In the genomic region with DNA sequence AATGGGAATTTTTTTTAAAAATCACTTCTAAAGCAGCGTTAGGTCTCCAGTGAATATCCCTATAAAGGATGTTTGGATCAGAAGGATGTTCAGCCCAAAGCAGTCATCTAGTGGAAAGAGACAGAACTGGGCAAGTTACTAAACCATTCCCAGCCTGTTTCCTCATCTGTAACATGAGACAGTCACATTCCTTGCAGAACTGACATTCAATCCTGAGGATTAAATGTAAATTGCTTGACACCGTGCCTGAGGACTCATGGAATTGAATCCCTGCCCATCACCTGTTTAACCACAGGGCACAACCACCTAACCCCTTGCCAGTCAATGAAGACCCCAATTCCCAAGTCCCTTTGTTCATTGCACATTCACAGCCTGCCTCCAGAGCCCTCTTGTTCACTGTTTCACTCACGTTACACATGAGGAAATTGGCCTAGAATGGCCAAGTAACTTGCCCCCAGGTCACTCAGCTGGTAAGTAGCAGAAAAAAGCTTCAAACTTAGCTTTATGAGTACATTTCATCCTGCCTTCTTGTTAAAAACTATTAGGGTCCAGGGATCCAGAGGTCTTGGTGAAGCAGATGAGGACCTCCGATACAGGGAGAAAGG, we compare ENCODE assay signal across 9 cellular contexts. TPM values are rescaled to one million over a fixed set of nuclear protein-coding genes. Genes with fewer than 3 reads are reported as not detected.
A peak's percentile ranks its signal among the peaks of the same experiment; 100 is the strongest.
DNase-seq lines count a peak whose midpoint lies in the region; ATAC-seq and TF ChIP-seq lines count a peak whose summit lies in the region.
"Had no signal": no experiment of that assay in that cellular context is flagged by ENCODE, and none has a peak within 500 bp of the region (broad histone marks: within the 10 kb centered on the region; RNA-seq: fewer than 3 reads in every experiment).

No MANE protein-coding gene starts in this region.

- H3K36me3 Mint-ChIP-seq in MCF 10A (ENCODE audit: insufficient read depth, unreplicated experiment), result peaks cover 6% of the 10 kb centered on the region

- H3K4me3 ChIP-seq in mesenchymal stem cell (ENCODE audit: insufficient read depth in 1 of 2, low read depth in 1 of 2, low read length in 2 of 2), result no peak overlapping the region

- ATAC-seq in GM18502 (IDR thresholded peaks at IDR 0.05; ENCODE audit: poor library complexity, unreplicated experiment) (no peak), GM21576 (IDR thresholded peaks at IDR 0.05; ENCODE audit: unreplicated experiment) (no peak)

- peak overlapping the region; percentile 31 for H3K9ac ChIP-seq in mesenchymal stem cell (ENCODE audit: low read length)

- no peak overlapping the region for H4K8ac ChIP-seq in mesenchymal stem cell (ENCODE audit: low read length)

- H3K4me2 ChIP-seq in mesenchymal stem cell (ENCODE audit: low read length, poor library complexity, severe bottlenecking), result peak overlapping the region; percentile 13

- DNase-seq in AG20443 (ENCODE audit: low spot score) (peak; percentile 77), HPDE6-E6E7 (ENCODE audit: extremely low spot score) (peak; percentile 71), MCF 10A (ENCODE audit: unreplicated experiment) (peak; percentile 85), mesenchymal stem cell (peak; percentile 68), nucleus accumbens (lab: John Stamatoyannopoulos, UW) (no peak), UCSD-AML1 (lab: John Stamatoyannopoulos, UW; ENCODE audit: unreplicated experiment) (no peak)
- DNase-seq: activated naive CD4-positive, alpha-beta T cell treated with anti-CD3 and anti-CD28 coated beads for 36 hours had no signal

- WGBS in mesenchymal stem cell, result 78% methylated on average over 4 of the region's 4 CpGs

- no TSS peak for BruUV-seq in MCF 10A (replicated peaks; lab: Mats Ljungman, UMichigan)

- CTCF ChIA-PET in MCF 10A (lab: Yijun Ruan, JAX), result interaction anchor here (0.5 to 4.0 kb wide), 12 partner anchors 10 to 287 kb away, joined by 3 to 19 read pairs (median 4); no protein-coding TSS in a partner anchor

- H3K14ac ChIP-seq in mesenchymal stem cell (ENCODE audit: low read length in 2 of 2), result no peak overlapping the region

- peaks cover 22% of the 10 kb centered on the region for H3K4me1 Mint-ChIP-seq in MCF 10A (ENCODE audit: insufficient read depth, unreplicated experiment)

- H3K36me3 ChIP-seq in mesenchymal stem cell (ENCODE audit: control insufficient read depth in 1 of 2, insufficient read depth in 2 of 2, low read depth in 1 of 2, low read length in 2 of 2), result peaks cover 0 to 10% of the 10 kb centered on the region in 2 experiments

- no peak overlapping the region for H2BK120ac ChIP-seq in mesenchymal stem cell (ENCODE audit: low read depth, low read length)

- no peaks in the 10 kb centered on the region for H3K9me3 Mint-ChIP-seq in MCF 10A (ENCODE audit: unreplicated experiment)
- H3K9me3 Mint-ChIP-seq: activated naive CD4-positive, alpha-beta T cell treated with anti-CD3 and anti-CD28 coated beads for 36 hours had no signal

- H2BK15ac ChIP-seq in mesenchymal stem cell (ENCODE audit: low read depth, poor library complexity, severe bottlenecking), result no peak overlapping the region

- no peak overlapping the region for H3K18ac ChIP-seq in mesenchymal stem cell (ENCODE audit: low read depth in 1 of 2, low read length in 2 of 2)

- no peak overlapping the region for H3K23ac ChIP-seq in mesenchymal stem cell (ENCODE audit: low read length in 2 of 2)

- H4K91ac ChIP-seq in mesenchymal stem cell (ENCODE audit: low read length), result no peak overlapping the region

- H3K27ac Mint-ChIP-seq in MCF 10A (ENCODE audit: low read depth, unreplicated experiment), result peak overlapping the region; percentile 32
- H3K27ac Mint-ChIP-seq: activated naive CD4-positive, alpha-beta T cell treated with anti-CD3 and anti-CD28 coated beads for 36 hours had no signal

- no peaks in the 10 kb centered on the region for H3K27me3 Mint-ChIP-seq in MCF 10A (ENCODE audit: insufficient read depth, unreplicated experiment)

- H3K4me1 ChIP-seq in mesenchymal stem cell (ENCODE audit: control insufficient read depth, insufficient read depth, low read depth, low read length), result peaks cover 11% of the 10 kb centered on the region

- H3K4ac ChIP-seq in mesenchymal stem cell (ENCODE audit: low read depth in 1 of 2, low read length in 2 of 2), result no peak overlapping the region

- TF ChIP-seq CTCF in MCF 10A (IDR thresholded peaks at IDR 0.05; ENCODE audit: unreplicated experiment), result no peak

- intact Hi-C loops in MCF 10A (cut with micrococcal nuclease), result no loop called here

- H2BK5ac ChIP-seq in mesenchymal stem cell (ENCODE audit: low read depth, low read length, poor library complexity, severe bottlenecking), result peak overlapping the region; percentile 89

- no peak overlapping the region for H2BK12ac ChIP-seq in mesenchymal stem cell (ENCODE audit: low read length in 2 of 2)

- peak overlapping the region; percentile 94 for H3K27ac ChIP-seq in mesenchymal stem cell (ENCODE audit: low read length, poor library complexity, severe bottlenecking)

- POLR2A ChIA-PET in MCF 10A (lab: Yijun Ruan, JAX), result interaction anchor here (0.7 to 3.7 kb wide), 8 partner anchors 10 to 173 kb away, joined by 3 to 23 read pairs (median 4); no protein-coding TSS in a partner anchor

- no peaks in the 10 kb centered on the region for H3K9me3 ChIP-seq in mesenchymal stem cell (ENCODE audit: control insufficient read depth, low read length)

- H3K27me3 ChIP-seq in mesenchymal stem cell (ENCODE audit: control insufficient read depth in 1 of 2, insufficient read depth in 1 of 2, low read length in 2 of 2), result peaks cover 0 to 13% of the 10 kb centered on the region in 2 experiments

- no peaks in the 10 kb centered on the region for H3K79me1 ChIP-seq in mesenchymal stem cell (replicated peaks; ENCODE audit: low read length, poor library complexity, severe bottlenecking)

- peak overlapping the region; percentile 82 for H2AK5ac ChIP-seq in mesenchymal stem cell (ENCODE audit: low read length, severe bottlenecking)

- H3K4me3 Mint-ChIP-seq in MCF 10A (ENCODE audit: unreplicated experiment), result no peak overlapping the region
- H3K4me3 Mint-ChIP-seq: activated naive CD4-positive, alpha-beta T cell treated with anti-CD3 and anti-CD28 coated beads for 36 hours had no signal

- no peak overlapping the region for H2AFZ ChIP-seq in mesenchymal stem cell (ENCODE audit: low read depth, low read length)

RNA-seq across cellular contexts. Expression of a gene that starts 1.4 kb away (rescaled TPM):
- not detected in 2 replicates for total RNA-seq in MCF 10A (2022)
- polyA plus RNA-seq in mesenchymal stem cell (2013, experiment 1 of 2), result not detected
- polyA plus RNA-seq in mesenchymal stem cell (2013, experiment 2 of 2), result not detected
- total RNA-seq: activated naive CD4-positive, alpha-beta T cell treated with anti-CD3 and anti-CD28 coated beads for 36 hours had no signal

RNA-seq across cellular contexts. Expression of a gene that starts 14.5 kb away (rescaled TPM):
- 2.1 and 4.8 TPM in 2 replicates for total RNA-seq in MCF 10A (2022)
- 1.8 TPM for polyA plus RNA-seq in mesenchymal stem cell (2013, experiment 1 of 2)
- 1.5 TPM for polyA plus RNA-seq in mesenchymal stem cell (2013, experiment 2 of 2)

RNA-seq across cellular contexts. Expression of a gene that starts 23.8 kb away (rescaled TPM):
- total RNA-seq in MCF 10A (2022), result 4.3 and 5.7 TPM in 2 replicates
- 115 TPM for polyA plus RNA-seq in mesenchymal stem cell (2013, experiment 1 of 2)
- 117 TPM for polyA plus RNA-seq in mesenchymal stem cell (2013, experiment 2 of 2)

RNA-seq across cellular contexts. Expression of a gene that starts 28.3 kb away (rescaled TPM):
- 41.3 and 57.8 TPM in 2 replicates for total RNA-seq in MCF 10A (2022)
- polyA plus RNA-seq in mesenchymal stem cell (2013, experiment 1 of 2), result 47.1 TPM
- polyA plus RNA-seq in mesenchymal stem cell (2013, experiment 2 of 2), result 49.9 TPM

RNA-seq across cellular contexts. Expression of a gene that starts 30.8 kb away (rescaled TPM):
- total RNA-seq in MCF 10A (2022), result 31.2 and 38.2 TPM in 2 replicates
- 12.5 TPM for polyA plus RNA-seq in mesenchymal stem cell (2013, experiment 1 of 2)
- 12.8 TPM for polyA plus RNA-seq in mesenchymal stem cell (2013, experiment 2 of 2)

Comparison
In these comparisons a context has a peak if more than half of its experiments do, and no peak if none do; other contexts are left out.
1. DNase-seq: peak in AG20443 (single experiment), HPDE6-E6E7 (single experiment), MCF 10A (single experiment) and mesenchymal stem cell (single experiment); none in nucleus accumbens (0 of 56) and UCSD-AML1 (single experiment).